In genomic region chr18:5476961-5477800, GRCh38 we compare ENCODE assay signal across 22 cellular contexts.
DNase-seq lines count a peak whose midpoint lies in the region; ATAC-seq and TF ChIP-seq lines count a peak whose summit lies in the region.
"Had no signal": no experiment of that assay in that cellular context is flagged by ENCODE, and none has a peak within 500 bp of the region (broad histone marks: within the 10 kb centered on the region; RNA-seq: fewer than 3 reads in every experiment).

No MANE protein-coding gene starts in this region.

- H3K4me3 Mint-ChIP-seq in glutamatergic neuron (ENCODE audit: unreplicated experiment) (no peak overlapping the region), progenitor cell of endocrine pancreas (ENCODE audit: low read depth) (no peak overlapping the region), HFFc6 (no peak overlapping the region)
- H3K4me3 Mint-ChIP-seq: activated CD4-positive, alpha-beta memory T cell treated with anti-CD3 and anti-CD28 coated beads, Interleukin-2, amount 10 ng/mL, durations not matched to agents 7 days and 5 days; CD8-positive, alpha-beta memory T cell; stimulated activated naive CD8-positive, alpha-beta T cell treated with anti-CD3 and anti-CD28 coated beads, Interleukin-15, amount 100 ng/mL, for 72 hours had no signal

- peaks cover 3% of the 10 kb centered on the region for H3K27me3 Mint-ChIP-seq in glutamatergic neuron (ENCODE audit: unreplicated experiment)
- no peaks in the 10 kb centered on the region for H3K27me3 Mint-ChIP-seq in progenitor cell of endocrine pancreas
- peaks cover 2% of the 10 kb centered on the region; the same call in 1 of the 2 replicates for H3K27me3 Mint-ChIP-seq in HFFc6 (ENCODE audit: insufficient read depth)

- peaks cover 15% of the 10 kb centered on the region for H3K4me1 ChIP-seq in adipocyte (ENCODE audit: control insufficient read depth, insufficient read depth, low read length)

- no peak for ATAC-seq in GM18909 (IDR thresholded peaks at IDR 0.05; ENCODE audit: poor library complexity, unreplicated experiment)
- ATAC-seq: activated CD4-positive, CD25-positive, alpha-beta regulatory T cell treated with anti-CD3 and anti-CD28 coated beads, Interleukin-2, amount 50 U/mL, for 24 hours; left lobe of liver; stimulated activated naive CD8-positive, alpha-beta T cell treated with anti-CD3 and anti-CD28 coated beads, Interleukin-15, amount 100 ng/mL, for 72 hours had no signal

- peak; percentile 7 for DNase-seq in NCI-H2107 treated with DMSO at 0.1 percent for 48 hours (lab: John Stamatoyannopoulos, UW; ENCODE audit: unreplicated experiment)
- DNase-seq in NCI-H2107 (lab: John Stamatoyannopoulos, UW): no peak
- peak; percentile 60 for DNase-seq in adipocyte (ENCODE audit: low read depth)
- DNase-seq in glutamatergic neuron: no peak
- DNase-seq in progenitor cell of endocrine pancreas (ENCODE audit: low spot score, unreplicated experiment): no peak
- no peak for DNase-seq in HFFc6
- no peak for DNase-seq in C1 segment of cervical spinal cord (lab: John Stamatoyannopoulos, UW)
- DNase-seq: activated CD4-positive, alpha-beta memory T cell treated with anti-CD3 and anti-CD28 coated beads, Interleukin-2, amount 10 ng/mL, durations not matched to agents 7 days and 5 days; activated gamma-delta T cell treated with Interleukin-2 at 50 U/mL for 16 hours; activated T-cell treated with anti-CD3 and anti-CD28 coated beads for 4 hours; AML-193; CD8-positive, alpha-beta memory T cell; dermis blood vessel endothelial cell; Karpas-422; NCI-H187 treated with DMSO at 0.1 percent for 48 hours; NCI-H524; stimulated activated CD4-positive, alpha-beta T cell treated with anti-CD3 and anti-CD28 coated beads, Interleukin-4, amount 100 ng/mL, for 24 hours; stimulated activated naive CD8-positive, alpha-beta T cell treated with anti-CD3 and anti-CD28 coated beads, Interleukin-15, amount 100 ng/mL, for 72 hours; tibial artery had no signal

- H3K9me3 ChIP-seq in adipocyte (ENCODE audit: control insufficient read depth, low read length): no peaks in the 10 kb centered on the region
- H3K9me3 ChIP-seq: tibial artery had no signal

- H3K4me3 ChIP-seq in adipocyte (ENCODE audit: low read length): no peak overlapping the region
- H3K4me3 ChIP-seq: tibial artery had no signal

- H3K36me3 ChIP-seq in adipocyte (ENCODE audit: control insufficient read depth, insufficient read depth, low read length, severe bottlenecking): peaks cover 19% of the 10 kb centered on the region
- H3K36me3 ChIP-seq: tibial artery had no signal

- H3K27ac Mint-ChIP-seq in glutamatergic neuron (ENCODE audit: unreplicated experiment) (peak overlapping the region; percentile 7), progenitor cell of endocrine pancreas (peak overlapping the region; percentile 68), HFFc6 (no peak overlapping the region)
- H3K27ac Mint-ChIP-seq: activated CD4-positive, alpha-beta memory T cell treated with anti-CD3 and anti-CD28 coated beads, Interleukin-2, amount 10 ng/mL, durations not matched to agents 7 days and 5 days; CD8-positive, alpha-beta memory T cell; stimulated activated naive CD8-positive, alpha-beta T cell treated with anti-CD3 and anti-CD28 coated beads, Interleukin-15, amount 100 ng/mL, for 72 hours had no signal

- no peak overlapping the region for H3K9ac ChIP-seq in adipocyte (ENCODE audit: low read length)

- H3K36me3 Mint-ChIP-seq in glutamatergic neuron (ENCODE audit: unreplicated experiment) (peaks cover 12% of the 10 kb centered on the region), progenitor cell of endocrine pancreas (ENCODE audit: insufficient read depth) (peaks cover 13% of the 10 kb centered on the region), HFFc6 (ENCODE audit: low read depth) (peaks cover 5% of the 10 kb centered on the region)
- H3K36me3 Mint-ChIP-seq: CD8-positive, alpha-beta memory T cell had no signal

- TF ChIP-seq CTCF in glutamatergic neuron (IDR thresholded peaks at IDR 0.05; ENCODE audit: partially characterized antibody, unreplicated experiment) (no peak), progenitor cell of endocrine pancreas (IDR thresholded peaks at IDR 0.05; ENCODE audit: unreplicated experiment) (no peak), HFFc6 (IDR thresholded peaks at IDR 0.05) (no peak)

- H3K27me3 ChIP-seq in adipocyte (replicated peaks; ENCODE audit: control insufficient read depth, insufficient read depth, low read length): no peaks in the 10 kb centered on the region
- H3K27me3 ChIP-seq: tibial artery had no signal

- H3K4me1 Mint-ChIP-seq in glutamatergic neuron (ENCODE audit: low read depth, unreplicated experiment) (peaks cover 18% of the 10 kb centered on the region), progenitor cell of endocrine pancreas (ENCODE audit: low read depth) (peaks cover 26% of the 10 kb centered on the region), HFFc6 (ENCODE audit: low read depth) (no peaks in the 10 kb centered on the region)
- H3K4me1 Mint-ChIP-seq: activated CD4-positive, alpha-beta memory T cell treated with anti-CD3 and anti-CD28 coated beads, Interleukin-2, amount 10 ng/mL, durations not matched to agents 7 days and 5 days; CD8-positive, alpha-beta memory T cell; stimulated activated naive CD8-positive, alpha-beta T cell treated with anti-CD3 and anti-CD28 coated beads, Interleukin-15, amount 100 ng/mL, for 72 hours had no signal

- H3K9me3 Mint-ChIP-seq in glutamatergic neuron (ENCODE audit: unreplicated experiment) (peaks cover 3% of the 10 kb centered on the region), progenitor cell of endocrine pancreas (ENCODE audit: low read depth) (no peaks in the 10 kb centered on the region), HFFc6 (peaks cover 21% of the 10 kb centered on the region)
- H3K9me3 Mint-ChIP-seq: activated CD4-positive, alpha-beta memory T cell treated with anti-CD3 and anti-CD28 coated beads, Interleukin-2, amount 10 ng/mL, durations not matched to agents 7 days and 5 days had no signal

Comparison
In these comparisons a context has a peak if more than half of its experiments do, and no peak if none do; other contexts are left out.
1. DNase-seq: peak in NCI-H2107 treated with DMSO at 0.1 percent for 48 hours (single experiment) and adipocyte (single experiment); none in NCI-H2107 (single experiment), glutamatergic neuron (single experiment), progenitor cell of endocrine pancreas (single experiment), HFFc6 (single experiment) and C1 segment of cervical spinal cord (0 of 14).